Comparison of ENCODE assay signal across 10 cellular contexts in the genomic region with DNA sequence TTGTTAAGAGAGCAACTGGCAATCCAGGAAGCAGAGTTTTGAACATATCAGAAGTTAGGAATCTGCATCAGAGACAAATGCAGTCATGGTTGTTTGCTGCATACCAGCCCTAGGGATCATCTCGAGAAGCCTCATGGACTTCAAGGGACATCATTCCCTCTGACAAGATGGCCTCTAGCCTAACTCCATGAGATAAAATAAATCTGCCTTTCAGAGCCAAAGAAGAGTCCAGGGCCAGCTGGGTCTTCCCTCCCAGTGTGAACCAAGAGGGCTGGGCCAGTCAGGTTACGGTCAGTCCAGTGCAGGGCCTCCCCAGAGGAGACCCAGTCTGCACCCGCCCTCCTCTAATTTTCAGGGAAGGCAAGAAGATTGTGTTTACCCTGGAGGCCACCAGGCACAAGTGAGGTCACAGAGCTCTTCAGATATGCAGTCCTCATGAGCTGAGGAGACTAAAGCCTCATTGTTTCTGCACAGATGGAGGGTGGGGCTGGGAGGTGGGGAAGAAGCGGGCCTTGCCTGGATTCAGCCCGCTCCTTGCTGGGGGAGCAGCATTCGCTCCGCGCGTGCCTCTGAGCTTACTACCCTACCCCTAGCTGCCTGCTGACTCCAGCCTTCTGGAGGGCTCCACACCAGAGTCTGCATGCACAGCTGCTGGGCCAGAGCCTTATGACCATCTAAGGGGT. TPM values are rescaled to one million over a fixed set of nuclear protein-coding genes. Genes with fewer than 3 reads are reported as not detected.
DNase-seq lines count a peak whose midpoint lies in the region; ATAC-seq and TF ChIP-seq lines count a peak whose summit lies in the region.
"Had no signal": no experiment of that assay in that cellular context is flagged by ENCODE, and none has a peak within 500 bp of the region (broad histone marks: within the 10 kb centered on the region; RNA-seq: fewer than 3 reads in every experiment).

No MANE protein-coding gene starts in this region.

- H3K4me3 Mint-ChIP-seq in mesothelial cell of epicardium: no peak overlapping the region
- H3K4me3 Mint-ChIP-seq: memory B cell had no signal

- BruUV-seq in OCI-LY7 (replicated peaks; lab: Mats Ljungman, UMichigan): no TSS peak

- H3K27me3 Mint-ChIP-seq in mesothelial cell of epicardium (ENCODE audit: low read depth): no peaks in the 10 kb centered on the region
- H3K27me3 Mint-ChIP-seq: memory B cell had no signal

- peaks cover 42% of the 10 kb centered on the region for H3K36me3 Mint-ChIP-seq in mesothelial cell of epicardium

- intact Hi-C loops in Right ventricle myocardium inferior (cut with DNase I): no loop called here
- intact Hi-C loops in cardiac septum (cut with DNase I): no loop called here
- intact Hi-C loops in OCI-LY7 (cut with micrococcal nuclease; ENCODE audit: unreplicated experiment): no loop called here

- H3K27ac ChIP-seq in cingulate gyrus (ENCODE audit: low read depth, low read length) (peak overlapping the region; percentile 98), OCI-LY7 (ENCODE audit: low read depth, low read length, poor library complexity, severe bottlenecking) (no peak overlapping the region)

- no peak overlapping the region for H3K4me2 ChIP-seq in OCI-LY7 (ENCODE audit: low read length)

- H2AFZ ChIP-seq in OCI-LY7 (ENCODE audit: low read length): no peak overlapping the region

- DNase-seq in Right ventricle myocardium inferior (ENCODE audit: missing footprints) (peak; percentile 80), cardiac septum (ENCODE audit: low spot score) (no peak), mesothelial cell of epicardium (ENCODE audit: low spot score in 2 of 2, unreplicated experiment in 2 of 2) (no peak), MV-4-11 (lab: John Stamatoyannopoulos, UW) (no peak), kidney glomerular epithelial cell (lab: John Stamatoyannopoulos, UW) (no peak), OCI-LY7 (ENCODE audit: low spot score) (no peak)
- DNase-seq: NCI-H2171 treated with DMSO at 0.1 percent for 48 hours had no signal

- peak overlapping the region; percentile 79 for H3K27ac Mint-ChIP-seq in mesothelial cell of epicardium
- H3K27ac Mint-ChIP-seq: memory B cell had no signal

- ATAC-seq in Right ventricle myocardium inferior (peak; percentile 98), GM19351 (IDR thresholded peaks at IDR 0.05; ENCODE audit: unreplicated experiment) (no peak)

- H3K9me3 Mint-ChIP-seq in mesothelial cell of epicardium: peaks cover 3% of the 10 kb centered on the region
- H3K9me3 Mint-ChIP-seq: memory B cell had no signal

- H3K9me2 ChIP-seq in OCI-LY7 (ENCODE audit: insufficient read depth, low read length): no peaks in the 10 kb centered on the region

- H3K4me1 Mint-ChIP-seq in mesothelial cell of epicardium: peaks cover 9% of the 10 kb centered on the region
- H3K4me1 Mint-ChIP-seq: memory B cell had no signal

- no peaks in the 10 kb centered on the region for H4K20me1 ChIP-seq in OCI-LY7 (ENCODE audit: insufficient read depth, low read length)

- no peaks in the 10 kb centered on the region for H3K36me3 ChIP-seq in OCI-LY7 (ENCODE audit: insufficient read depth, low read length)

- POLR2A ChIA-PET in OCI-LY7 (lab: Charles Lee): no interaction called here

- no peaks in the 10 kb centered on the region for H3K79me2 ChIP-seq in OCI-LY7 (ENCODE audit: insufficient read depth, low read depth, low read length)

- no peak overlapping the region for H3K4me3 ChIP-seq in OCI-LY7 (ENCODE audit: low read depth, low read length, poor library complexity, severe bottlenecking)

- CTCF ChIA-PET in OCI-LY7 (lab: Charles Lee; ENCODE audit: unreplicated experiment): no interaction called here

- no peaks in the 10 kb centered on the region for H3K4me1 ChIP-seq in OCI-LY7 (ENCODE audit: insufficient read depth, low read length, poor library complexity, severe bottlenecking)

- no peaks in the 10 kb centered on the region for H3K9me3 ChIP-seq in OCI-LY7 (ENCODE audit: low read length)

- TF ChIP-seq CTCF in mesothelial cell of epicardium (IDR thresholded peaks at IDR 0.05; ENCODE audit: unreplicated experiment) (no peak), OCI-LY7 (conservative IDR thresholded peaks at IDR 0.05; ENCODE audit: low read length) (no peak)

RNA-seq across cellular contexts. Expression of gene CAPN2, which starts 52.8 kb away (rescaled TPM):
- total RNA-seq in Right ventricle myocardium inferior (85.4 TPM), cardiac septum (80.0 TPM), mesothelial cell of epicardium (136 to 151 TPM (median 146 TPM) in 3 replicates), OCI-LY7 (2022) (0.52 TPM in 1 of 2 replicates, not detected in the other)
- not detected in 2 replicates for total RNA-seq in OCI-LY7 (2014; rRNA removed; shearing (Covaris generic))

Comparison
In these comparisons a context has a peak if more than half of its experiments do, and no peak if none do; other contexts are left out.
1. RNA of gene CAPN2, which starts 52.8 kb away (total RNA-seq): 136 to 151 TPM in mesothelial cell of epicardium, 85.4 TPM in Right ventricle myocardium inferior (single experiment) and 80.0 TPM in cardiac septum (single experiment); 0.52 TPM in OCI-LY7; every median in the first group is over 10 times any median in the second.